13 cellular contexts compared by ENCODE assay signal in the genomic region with DNA sequence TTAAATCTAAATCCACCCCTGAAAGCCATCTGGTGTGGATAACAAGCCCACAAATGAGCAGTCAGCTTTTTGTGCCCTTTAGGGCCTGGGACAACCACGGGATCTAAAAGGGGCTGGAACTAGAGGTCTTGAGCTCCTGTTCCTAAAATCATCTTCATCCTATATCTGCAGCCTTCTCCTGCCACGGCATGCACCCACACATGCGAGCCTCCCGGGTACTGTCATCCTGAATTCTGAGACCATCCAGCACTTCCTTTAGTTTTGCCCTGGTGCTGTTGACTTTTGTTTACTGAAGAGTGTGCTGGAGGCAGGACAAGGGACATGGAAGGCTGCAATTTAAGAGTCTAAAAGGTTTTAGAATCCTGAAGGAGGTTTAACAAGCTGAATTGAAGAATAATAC.
"Had no signal": no experiment of that assay in that cellular context is flagged by ENCODE, and none has a peak within 500 bp of the region (broad histone marks: within the 10 kb centered on the region; RNA-seq: fewer than 3 reads in every experiment).

No MANE protein-coding gene starts in this region.

- H3K27ac Mint-ChIP-seq: activated CD8-positive, alpha-beta T cell treated with anti-CD3 and anti-CD28 coated beads for 36 hours; activated naive CD4-positive, alpha-beta T cell treated with anti-CD3 and anti-CD28 coated beads, Interleukin-2, amount 50 U/mL, for 24 hours; activated T-helper 17 cell treated with anti-CD3 and anti-CD28 coated beads, Interleukin-2, amount 50 U/mL, for 72 hours had no signal

- DNase-seq: activated CD4-positive, alpha-beta T cell treated with anti-CD3 and anti-CD28 coated beads for 4 hours; activated CD8-positive, alpha-beta T cell treated with anti-CD3 and anti-CD28 coated beads for 36 hours; activated T-cell treated with anti-CD3 and anti-CD28 coated beads for 4 hours; anterior cingulate cortex; foreskin keratinocyte; heart right ventricle; kidney; spleen; stimulated activated CD4-positive, alpha-beta T cell treated with anti-CD3 and anti-CD28 coated beads, Interleukin-1b, Interleukin-23, amount 100 ng/mL, for 48 hours; stimulated activated naive CD4-positive, alpha-beta T cell treated with Interleukin-2 at 50 U/mL for 16 hours; WERI-Rb-1 had no signal

- ATAC-seq: activated CD8-positive, alpha-beta T cell treated with anti-CD3 and anti-CD28 coated beads for 36 hours; activated T-helper 17 cell treated with anti-CD3 and anti-CD28 coated beads, Interleukin-2, amount 50 U/mL, for 72 hours; foreskin keratinocyte had no signal

- H3K9me3 Mint-ChIP-seq: activated naive CD4-positive, alpha-beta T cell treated with anti-CD3 and anti-CD28 coated beads, Interleukin-2, amount 50 U/mL, for 24 hours; activated T-helper 17 cell treated with anti-CD3 and anti-CD28 coated beads, Interleukin-2, amount 50 U/mL, for 72 hours had no signal

- H3K4me3 Mint-ChIP-seq: activated CD8-positive, alpha-beta T cell treated with anti-CD3 and anti-CD28 coated beads for 36 hours; activated naive CD4-positive, alpha-beta T cell treated with anti-CD3 and anti-CD28 coated beads, Interleukin-2, amount 50 U/mL, for 24 hours; activated T-helper 17 cell treated with anti-CD3 and anti-CD28 coated beads, Interleukin-2, amount 50 U/mL, for 72 hours had no signal

- H3K27me3 Mint-ChIP-seq: activated CD8-positive, alpha-beta T cell treated with anti-CD3 and anti-CD28 coated beads for 36 hours; activated naive CD4-positive, alpha-beta T cell treated with anti-CD3 and anti-CD28 coated beads, Interleukin-2, amount 50 U/mL, for 24 hours; activated T-helper 17 cell treated with anti-CD3 and anti-CD28 coated beads, Interleukin-2, amount 50 U/mL, for 72 hours had no signal
